ENCODE assay signal across 17 cellular contexts in genomic region chr6:49339096-49339495, GRCh38.
DNase-seq lines count a peak whose midpoint lies in the region; FAIRE-seq and TF ChIP-seq lines count a peak whose summit lies in the region.
"Had no signal": no experiment of that assay in that cellular context is flagged by ENCODE, and none has a peak within 500 bp of the region (broad histone marks: within the 10 kb centered on the region; RNA-seq: fewer than 3 reads in every experiment).

No MANE protein-coding gene starts in this region.

- H3K79me1 ChIP-seq in H9 (ENCODE audit: insufficient read depth, low read depth, low read length, poor library complexity, severe bottlenecking) = no peaks in the 10 kb centered on the region
- H3K79me1 ChIP-seq in H1 (ENCODE audit: low read depth, low read length) = no peaks in the 10 kb centered on the region

- no peak overlapping the region for H3K56ac ChIP-seq in H9 (ENCODE audit: insufficient read length, low read depth, low read length)
- no peak overlapping the region for H3K56ac ChIP-seq in H1 (replicated peaks; ENCODE audit: insufficient read length, low read depth, low read length)

- no peak overlapping the region for H3K18ac ChIP-seq in H9 (ENCODE audit: insufficient read length, low read depth, low read length)
- no peak overlapping the region for H3K18ac ChIP-seq in H1 (ENCODE audit: extremely low read depth, low read length)

- no peak for TF ChIP-seq RAD21 in H1 (IDR thresholded peaks at IDR 0.05 in 1 of 2, conservative IDR thresholded peaks at IDR 0.05 in 1 of 2; ENCODE audit: low read depth in 2 of 2, low read length in 2 of 2)

- no CpG with 5 or more reads among the region's 3 CpGs for WGBS in H9 (ENCODE audit: extremely low coverage, insufficient read length, low lambda C conversion rate)
- 53% methylated on average over 3 of the region's 3 CpGs; no CpG with 5 or more reads in 1 of the 2 experiments for WGBS in H1 (ENCODE audit: extremely low coverage in 1 of 2, insufficient coverage in 1 of 2, insufficient read length in 1 of 2, insufficient replicate concordance in 2 of 2, low coverage in 1 of 2, low lambda C conversion rate in 2 of 2, missing lambda C conversion rate in 1 of 2), 2 experiments

- H3K36me3 Mint-ChIP-seq in H9 (ENCODE audit: insufficient read depth in 1 of 3, low read depth in 3 of 3) = peaks cover 43 to 68% (median 48%) of the 10 kb centered on the region in 3 experiments
- H3K36me3 Mint-ChIP-seq: CD4-positive, alpha-beta memory T cell had no signal

- H3K27me3 ChIP-seq in H9 (ENCODE audit: insufficient read depth, low read length) = no peaks in the 10 kb centered on the region
- H3K27me3 ChIP-seq in H1 (replicated peaks in 1 of 4; ENCODE audit: control insufficient read depth in 3 of 4, extremely low read depth in 1 of 4, insufficient read depth in 3 of 4, low read length in 3 of 4) = no peaks in the 10 kb centered on the region
- no peaks in the 10 kb centered on the region for H3K27me3 ChIP-seq in iPS-20b (ENCODE audit: insufficient read depth, low read length)

- H3K4me1 ChIP-seq in H9 (ENCODE audit: insufficient read depth, low read length) (peaks cover 12% of the 10 kb centered on the region; the same call in 1 of the 2 replicates), H1 (replicated peaks in 1 of 4; ENCODE audit: control insufficient read depth in 3 of 4, insufficient read depth in 4 of 4, low read length in 3 of 4) (peaks cover 0 to 7% (median 2%) of the 10 kb centered on the region in 4 experiments; a peak in 4 of 7 replicates), iPS-20b (ENCODE audit: insufficient read depth, low read length) (peaks cover 11% of the 10 kb centered on the region; the same call in 1 of the 2 replicates)

- H3K4me3 ChIP-seq in H1 (ENCODE audit: extremely low read depth in 1 of 4, insufficient read depth in 2 of 4, low read depth in 3 of 4, low read length in 4 of 4) = peak overlapping the region in 1 of 4 experiments; percentile 23; a peak in 1 of 8 replicates
- H3K4me3 ChIP-seq in iPS-20b (ENCODE audit: low read length) = 0 out of 2 replicates have a peak overlapping the region, but pooled peaks have one; percentile 13
- H3K4me3 ChIP-seq: GM23248, HAP-1, K562 had no signal

- TF ChIP-seq EP300 in H1 (IDR thresholded peaks at IDR 0.05; ENCODE audit: borderline replicate concordance in 1 of 2, low read depth in 2 of 2, low read length in 2 of 2) = peak in 1 of 2 experiments; percentile 61; a peak in 1 of 3 replicates

- peak overlapping the region in 2 of 3 experiments; percentile 87 to 94; a peak in 5 of 7 replicates for H3K27ac Mint-ChIP-seq in H9
- H3K27ac Mint-ChIP-seq: CD4-positive, alpha-beta memory T cell had no signal

- no peak overlapping the region for H2AFZ ChIP-seq in H9 (ENCODE audit: low read length)
- no peak overlapping the region for H2AFZ ChIP-seq in H1 (ENCODE audit: low read length)
- H2AFZ ChIP-seq: GM23248 had no signal

- H2BK120ac ChIP-seq in H9 (ENCODE audit: low read depth, low read length, poor library complexity, severe bottlenecking) (no peak overlapping the region), H1 (replicated peaks; ENCODE audit: low read depth, low read length) (no peak overlapping the region)

- no peak overlapping the region for H3K4ac ChIP-seq in H9 (ENCODE audit: low read depth, low read length)
- no peak overlapping the region for H3K4ac ChIP-seq in H1 (replicated peaks; ENCODE audit: insufficient read length, low read depth, low read length)

- H3T11ph ChIP-seq in H9 (ENCODE audit: low read length) = no peak overlapping the region

- H3K9ac ChIP-seq in H9 (ENCODE audit: extremely low read depth, insufficient read length, low read length) (no peak overlapping the region), H1 (replicated peaks in 1 of 4; ENCODE audit: extremely low read depth in 1 of 4, low read depth in 3 of 4, low read length in 3 of 4) (no peak overlapping the region), iPS-20b (ENCODE audit: low read depth, low read length) (no peak overlapping the region)
- H3K9ac ChIP-seq: GM23248 had no signal

- H4K20me1 ChIP-seq in H9 (ENCODE audit: control insufficient read depth, insufficient read depth, insufficient read length) (no peaks in the 10 kb centered on the region), H1 (replicated peaks in 1 of 2; ENCODE audit: control insufficient read depth in 1 of 2, insufficient read depth in 2 of 2, low read length in 2 of 2) (no peaks in the 10 kb centered on the region)

- H4K91ac ChIP-seq in H9 (ENCODE audit: insufficient read length, low read depth, low read length) (no peak overlapping the region), H1 (replicated peaks; ENCODE audit: insufficient read length, low read length) (no peak overlapping the region)

- H3K9me3 Mint-ChIP-seq in H9 = peaks cover 46 to 52% of the 10 kb centered on the region in 2 experiments

- no peak overlapping the region for H3K4me3 Mint-ChIP-seq in H9
- H3K4me3 Mint-ChIP-seq: CD4-positive, alpha-beta memory T cell had no signal

- no peak overlapping the region for H3K23ac ChIP-seq in H9 (ENCODE audit: insufficient read length, low read depth, low read length)
- no peak overlapping the region for H3K23ac ChIP-seq in H1 (ENCODE audit: insufficient read length)

- H2BK12ac ChIP-seq in H9 (ENCODE audit: insufficient read length, low read depth, low read length) (no peak overlapping the region), H1 (ENCODE audit: low read depth, low read length) (no peak overlapping the region)

- H4K8ac ChIP-seq in H9 (replicated peaks; ENCODE audit: insufficient read length, low read depth, low read length) (no peak overlapping the region), H1 (ENCODE audit: extremely low read depth, insufficient read depth, low read length) (no peak overlapping the region)

- H2BK20ac ChIP-seq in H9 (ENCODE audit: low read depth, low read length, poor library complexity, severe bottlenecking) (no peak overlapping the region), H1 (ENCODE audit: low read length) (no peak overlapping the region)

- TF ChIP-seq CTCF in H9 (conservative IDR thresholded peaks at IDR 0.05) (no peak), H1 (IDR thresholded peaks at IDR 0.05; ENCODE audit: control extremely low read depth in 1 of 3, insufficient read depth in 1 of 3, low read depth in 1 of 3, low read length in 3 of 3) (no peak)

- H3K23me2 ChIP-seq in H9 (ENCODE audit: insufficient read length, low read depth, low read length, poor library complexity, severe bottlenecking) (no peaks in the 10 kb centered on the region), H1 (ENCODE audit: low read depth, low read length) (no peaks in the 10 kb centered on the region)

- peak; percentile 60 for DNase-seq in H9
- peak; percentile 39 for DNase-seq in NCI-H1048 (lab: John Stamatoyannopoulos, UW)
- DNase-seq in H1 (ENCODE audit: low read depth in 1 of 2, low spot score in 2 of 2) = no peak
- DNase-seq in glomerular visceral epithelial cell (ENCODE audit: extremely low spot score) = no peak
- no peak for DNase-seq in NCI-H510A treated with DMSO at 0.1 percent for 48 hours (lab: John Stamatoyannopoulos, UW)
- DNase-seq in NCI-H510A (lab: John Stamatoyannopoulos, UW) = no peak
- DNase-seq: ACHN; CD4-positive, alpha-beta memory T cell; DMS153; DMS79; GF-D8; GM23248; IMR-90 had no signal

- H2BK5ac ChIP-seq in H9 (ENCODE audit: insufficient read length, low read length) (no peak overlapping the region), H1 (ENCODE audit: low read depth, low read length) (peak overlapping the region; percentile 45; the same call in 1 of the 2 replicates)

- FAIRE-seq in H1 (lab: Jason Lieb, UNC) = peak; percentile 28
- FAIRE-seq: K562 had no signal

- H2BK15ac ChIP-seq in H9 (ENCODE audit: low read depth, low read length) (no peak overlapping the region), H1 (ENCODE audit: low read length) (no peak overlapping the region)

- no peak overlapping the region for H3K4me2 ChIP-seq in H9 (ENCODE audit: insufficient read depth, insufficient read length, low read length)
- no peak overlapping the region for H3K4me2 ChIP-seq in H1 (ENCODE audit: insufficient read depth in 1 of 2, low read depth in 2 of 2, low read length in 2 of 2)

- H4K5ac ChIP-seq in H9 (ENCODE audit: insufficient read length, low read depth, low read length) = no peak overlapping the region
- no peak overlapping the region for H4K5ac ChIP-seq in H1 (ENCODE audit: insufficient read length, low read depth, low read length)

- no peak overlapping the region for H2AK5ac ChIP-seq in H9 (ENCODE audit: insufficient read length, low read length)
- 0 out of 2 replicates have a peak overlapping the region, but pooled peaks have one; percentile 10 for H2AK5ac ChIP-seq in H1 (ENCODE audit: low read depth, low read length)

- POLR2A ChIA-PET in H1 (lab: Charles Lee; ENCODE audit: partially characterized antibody) = no interaction called here

- CTCF ChIA-PET in H1 (lab: Charles Lee; ENCODE audit: partially characterized antibody) = no interaction called here

- peaks cover 0 to 12% (median 5%) of the 10 kb centered on the region in 4 experiments; a peak in 2 of 8 replicates for H3K36me3 ChIP-seq in H1 (ENCODE audit: control insufficient read depth in 2 of 4, insufficient read depth in 4 of 4, low read length in 3 of 4)
- H3K36me3 ChIP-seq in iPS-20b (ENCODE audit: insufficient read depth, low read depth, low read length) = no peaks in the 10 kb centered on the region
- H3K36me3 ChIP-seq: HAP-1 had no signal

- H3K27ac ChIP-seq in H9 (ENCODE audit: insufficient read length, low read depth, low read length) = peak overlapping the region; percentile 72
- H3K27ac ChIP-seq in H1 (ENCODE audit: low read depth, low read length) = no peak overlapping the region
- peak overlapping the region; percentile 29 for H3K27ac ChIP-seq in iPS-20b (ENCODE audit: low read length)
- H3K27ac ChIP-seq: C4-2B, GM23248 had no signal

- H3K4me1 Mint-ChIP-seq in H9 = peaks cover 26 to 29% of the 10 kb centered on the region in 2 experiments
- H3K4me1 Mint-ChIP-seq: CD4-positive, alpha-beta memory T cell had no signal

- H3K27me3 Mint-ChIP-seq in H9 (ENCODE audit: low read depth) = no peaks in the 10 kb centered on the region
- H3K27me3 Mint-ChIP-seq: CD4-positive, alpha-beta memory T cell had no signal

- peaks cover 8% of the 10 kb centered on the region for H3K9me3 ChIP-seq in H9 (ENCODE audit: control insufficient read depth, low read depth, low read length)
- peaks cover 16 to 24% of the 10 kb centered on the region in 2 experiments for H3K9me3 ChIP-seq in H1 (ENCODE audit: insufficient read depth in 2 of 2, low read depth in 1 of 2, low read length in 1 of 2)
- H3K9me3 ChIP-seq in iPS-20b (ENCODE audit: insufficient read depth, low read depth, low read length) = peaks cover 14% of the 10 kb centered on the region; the same call in 1 of the 2 replicates
- H3K9me3 ChIP-seq: HAP-1 had no signal

- H3K14ac ChIP-seq in H9 (ENCODE audit: insufficient read depth, low read length) (no peak overlapping the region), H1 (ENCODE audit: insufficient read length) (no peak overlapping the region)

- H3K79me2 ChIP-seq in H9 (ENCODE audit: insufficient read depth, low read length) = no peaks in the 10 kb centered on the region
- H3K79me2 ChIP-seq in H1 (ENCODE audit: control insufficient read depth in 1 of 2, insufficient read depth in 2 of 2, low read length in 2 of 2) = no peaks in the 10 kb centered on the region

- TF ChIP-seq POLR2A in H1 (IDR thresholded peaks at IDR 0.05; ENCODE audit: control extremely low read depth in 1 of 2, low read depth in 2 of 2, low read length in 2 of 2) = no peak

TF ChIP-seq in H1, 55 proteins besides CTCF, POLR2A, EP300 and RAD21 (continues in another document):
- no peak for TF ChIP-seq KDM5A (IDR thresholded peaks at IDR 0.05; ENCODE audit: low read length)

Comparison
In these comparisons a context has a peak if more than half of its experiments do, and no peak if none do; other contexts are left out.
1. DNase-seq: peak in H9 (single experiment) and NCI-H1048 (single experiment); none in H1 (0 of 2), glomerular visceral epithelial cell (single experiment), NCI-H510A treated with DMSO at 0.1 percent for 48 hours (single experiment) and NCI-H510A (single experiment).